8 cellular contexts compared by ENCODE assay signal in the genomic region with DNA sequence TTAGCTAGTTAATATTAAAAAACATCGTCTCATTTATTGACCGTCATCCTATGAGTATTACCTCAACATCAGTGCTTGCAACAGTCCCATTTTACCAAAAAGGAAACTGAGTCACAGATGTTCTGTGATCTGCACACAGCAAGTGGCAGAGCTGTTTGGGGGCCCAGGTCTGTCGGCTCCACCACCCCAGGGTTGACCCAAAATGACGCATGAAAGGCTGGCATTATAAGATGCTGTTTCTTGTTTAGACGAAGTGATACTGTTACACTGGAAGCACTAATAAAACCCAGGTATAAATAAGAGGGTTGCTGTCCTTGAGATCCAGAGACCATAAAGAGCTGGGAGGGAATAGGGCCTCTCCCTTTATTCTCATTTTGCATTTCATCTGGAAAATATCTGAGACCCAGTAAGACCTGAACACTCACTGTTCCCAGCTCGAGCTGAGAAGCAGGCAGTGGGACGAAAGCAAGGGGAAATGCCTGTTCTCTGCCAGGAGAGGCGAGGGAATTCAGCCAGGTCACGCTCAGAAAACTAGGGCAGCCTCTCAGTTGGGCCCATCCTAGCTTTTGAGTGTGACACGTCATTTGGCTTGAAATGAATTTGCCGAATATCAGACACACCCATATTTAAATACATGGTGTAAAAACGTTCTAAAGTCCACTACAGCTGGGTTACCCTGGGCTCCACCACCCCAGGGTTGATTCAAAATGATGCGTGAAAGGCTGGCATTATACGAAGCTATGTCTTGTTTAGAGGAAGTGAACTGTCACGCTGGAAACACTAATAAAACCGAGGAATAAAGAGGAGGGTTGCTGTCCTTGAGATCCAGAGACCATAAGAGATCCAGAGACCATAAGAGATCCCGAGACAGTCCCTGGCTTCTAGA. TPM values are rescaled to one million over a fixed set of nuclear protein-coding genes. Genes with fewer than 3 reads are reported as not detected.
DNase-seq lines count a peak whose midpoint lies in the region; ATAC-seq, FAIRE-seq and TF ChIP-seq lines count a peak whose summit lies in the region.

No MANE protein-coding gene starts in this region.

- H3K9me3 Mint-ChIP-seq in nephron progenitor cell = peaks cover 2% of the 10 kb centered on the region

- H3K4me1 ChIP-seq in DND-41 (ENCODE audit: insufficient read depth, low read length) (peaks cover 29% of the 10 kb centered on the region), OCI-LY7 (ENCODE audit: insufficient read depth, low read length, poor library complexity, severe bottlenecking) (peaks cover 74% of the 10 kb centered on the region), endothelial cell of umbilical vein (ENCODE audit: control insufficient read depth, extremely low read depth, insufficient read depth, low read length) (peaks cover 7% of the 10 kb centered on the region), prostate gland (replicated peaks) (no peaks in the 10 kb centered on the region)

- TF ChIP-seq POLR2A in endothelial cell of umbilical vein (IDR thresholded peaks at IDR 0.05; ENCODE audit: low read depth, low read length) (no peak), prostate gland (IDR thresholded peaks at IDR 0.05) (no peak)

- H3K9me2 ChIP-seq in OCI-LY7 (ENCODE audit: insufficient read depth, low read length) = no peaks in the 10 kb centered on the region

- WGBS in prostate gland = 61% methylated on average over 17 of the region's 17 CpGs

- H3K4me1 Mint-ChIP-seq in nephron progenitor cell = peaks cover 26% of the 10 kb centered on the region

- H3K27ac ChIP-seq in DND-41 (ENCODE audit: low read length) = no peak overlapping the region
- peak overlapping the region; percentile 99 for H3K27ac ChIP-seq in OCI-LY7 (ENCODE audit: low read depth, low read length, poor library complexity, severe bottlenecking)
- no peak overlapping the region for H3K27ac ChIP-seq in endothelial cell of umbilical vein (ENCODE audit: insufficient read depth, low read depth, low read length)
- peak overlapping the region in 1 of 2 donors; percentile 49 for H3K27ac ChIP-seq in prostate gland

- BruUV-seq in OCI-LY7 (replicated peaks; lab: Mats Ljungman, UMichigan) = TSS peak; percentile 65
- BruUV-seq in endothelial cell of umbilical vein (replicated peaks; lab: Mats Ljungman, UMichigan) = no TSS peak

- no peak overlapping the region for H2AFZ ChIP-seq in DND-41 (ENCODE audit: low read depth, low read length)
- no peak overlapping the region; the same call in 1 of the 2 replicates for H2AFZ ChIP-seq in OCI-LY7 (ENCODE audit: low read length)
- no peak overlapping the region for H2AFZ ChIP-seq in endothelial cell of umbilical vein (ENCODE audit: low read depth, low read length)

- ATAC-seq in DND-41 (ENCODE audit: insufficient read depth, low read depth) = no peak
- no peak for ATAC-seq in HG03159 (IDR thresholded peaks at IDR 0.05; ENCODE audit: unreplicated experiment)

- dilution Hi-C loops in endothelial cell of umbilical vein (cut with MboI; ENCODE audit: extremely low pct_ligation_motif_present, low sequenced_read_pairs) = no loop called here

- H3K36me3 ChIP-seq in DND-41 (ENCODE audit: insufficient read depth, low read length) (peaks cover 37% of the 10 kb centered on the region), OCI-LY7 (ENCODE audit: insufficient read depth, low read length) (peaks cover 43% of the 10 kb centered on the region), endothelial cell of umbilical vein (ENCODE audit: control insufficient read depth in 2 of 2, extremely low read depth in 1 of 2, insufficient read depth in 2 of 2, low read length in 2 of 2) (peaks cover 2 to 3% of the 10 kb centered on the region in 2 experiments), prostate gland (no peaks in the 10 kb centered on the region)

- DNase-seq in DND-41 (no peak), OCI-LY7 (ENCODE audit: low spot score) (no peak), endothelial cell of umbilical vein (ENCODE audit: low read depth, low spot score) (peak; percentile 18), nephron progenitor cell (no peak), OCI-M1 (lab: John Stamatoyannopoulos, UW) (no peak), NCI-H446 treated with DMSO at 0.1 percent for 48 hours (lab: John Stamatoyannopoulos, UW) (no peak), prostate gland (ENCODE audit: low spot score) (no peak)

- H3K27ac Mint-ChIP-seq in nephron progenitor cell = no peak overlapping the region

- H3K27me3 Mint-ChIP-seq in nephron progenitor cell (ENCODE audit: low read depth, poor library complexity) = peaks cover 9% of the 10 kb centered on the region

- H4K20me1 ChIP-seq in DND-41 (ENCODE audit: insufficient read depth, low read length) (peaks cover 13% of the 10 kb centered on the region; the same call in 1 of the 2 replicates), OCI-LY7 (ENCODE audit: insufficient read depth, low read length) (no peaks in the 10 kb centered on the region), endothelial cell of umbilical vein (replicated peaks; ENCODE audit: control insufficient read depth, extremely low read depth, insufficient read depth, low read length) (no peaks in the 10 kb centered on the region)

- no peak overlapping the region for H3K4me3 ChIP-seq in DND-41 (ENCODE audit: low read depth in 1 of 2, low read length in 2 of 2)
- H3K4me3 ChIP-seq in OCI-LY7 (ENCODE audit: low read depth, low read length, poor library complexity, severe bottlenecking) = peak overlapping the region; percentile 82
- peak overlapping the region in 1 of 3 experiments; percentile 66 for H3K4me3 ChIP-seq in endothelial cell of umbilical vein (replicated peaks in 1 of 3; ENCODE audit: insufficient read depth in 1 of 3, low read depth in 1 of 3, low read length in 3 of 3)
- H3K4me3 ChIP-seq in prostate gland = peak overlapping the region in 1 of 2 donors; percentile 65

- peaks cover 4% of the 10 kb centered on the region for H3K36me3 Mint-ChIP-seq in nephron progenitor cell (ENCODE audit: low read depth)

- CTCF ChIA-PET in OCI-LY7 (lab: Charles Lee; ENCODE audit: unreplicated experiment) = no interaction called here
- CTCF ChIA-PET in endothelial cell of umbilical vein (lab: Charles Lee) = interaction anchor here (1.1 to 1.8 kb wide), 4 partner anchors 9 to 26 kb away, joined by 3 to 5 read pairs (median 4); a partner anchor contains a TSS

- FAIRE-seq in endothelial cell of umbilical vein (lab: Jason Lieb, UNC) = peak; percentile 60

- no peaks in the 10 kb centered on the region for H3K9me3 ChIP-seq in DND-41 (ENCODE audit: insufficient read depth, low read length, severe bottlenecking)
- no peaks in the 10 kb centered on the region for H3K9me3 ChIP-seq in OCI-LY7 (ENCODE audit: low read length)
- H3K9me3 ChIP-seq in endothelial cell of umbilical vein (replicated peaks; ENCODE audit: control insufficient read depth, insufficient read depth, low read length) = no peaks in the 10 kb centered on the region
- H3K9me3 ChIP-seq in prostate gland = no peaks in the 10 kb centered on the region

- H3K4me2 ChIP-seq in DND-41 (ENCODE audit: insufficient read depth, low read length) (peak overlapping the region; percentile 94), OCI-LY7 (ENCODE audit: low read length) (peak overlapping the region; percentile 79), endothelial cell of umbilical vein (ENCODE audit: insufficient read depth, low read length) (peak overlapping the region; percentile 71)

- intact Hi-C loops in OCI-LY7 (cut with micrococcal nuclease; ENCODE audit: unreplicated experiment) (loop anchor here (5.0 to 10.0 kb wide), 2 partner anchors 235 to 362 kb away; a partner anchor contains a TSS), endothelial cell of umbilical vein (cut with micrococcal nuclease) (no loop called here), prostate gland (cut with DNase I) (no loop called here)

- H3K9me1 ChIP-seq in endothelial cell of umbilical vein (replicated peaks; ENCODE audit: control insufficient read depth, extremely low read depth, insufficient read depth, low read length) = no peaks in the 10 kb centered on the region

- H3K9ac ChIP-seq in DND-41 (ENCODE audit: low read depth, low read length) = no peak overlapping the region
- H3K9ac ChIP-seq in endothelial cell of umbilical vein (replicated peaks; ENCODE audit: extremely low read depth, insufficient read depth, low read length) = no peak overlapping the region

- H3K79me2 ChIP-seq in DND-41 (ENCODE audit: insufficient read depth, low read length) (0 out of 2 replicates have a peak, but pooled peaks cover 2% of the 10 kb centered on the region), OCI-LY7 (ENCODE audit: insufficient read depth, low read depth, low read length) (peaks cover 39% of the 10 kb centered on the region; the same call in 1 of the 2 replicates), endothelial cell of umbilical vein (ENCODE audit: control insufficient read depth, insufficient read depth, low read length) (no peaks in the 10 kb centered on the region)

- POLR2A ChIA-PET in OCI-LY7 (lab: Charles Lee) = interaction anchor here (1.2 to 6.4 kb wide), 6 partner anchors 8 to 31 kb away, joined by 4 to 64 read pairs (median 8); a partner anchor contains a TSS
- POLR2A ChIA-PET in endothelial cell of umbilical vein (lab: Charles Lee) = interaction anchor here (0.6 kb wide), 1 partner anchor 26 kb away, joined by 3 read pairs; no protein-coding TSS in a partner anchor

- no peaks in the 10 kb centered on the region for H3K27me3 ChIP-seq in DND-41 (ENCODE audit: insufficient read depth, low read length, poor library complexity)
- no peaks in the 10 kb centered on the region for H3K27me3 ChIP-seq in endothelial cell of umbilical vein (ENCODE audit: control insufficient read depth in 2 of 2, insufficient read depth in 2 of 2, low read length in 2 of 2)
- no peaks in the 10 kb centered on the region for H3K27me3 ChIP-seq in prostate gland (replicated peaks; ENCODE audit: insufficient read depth)

- no peak for TF ChIP-seq CTCF in DND-41 (IDR thresholded peaks at IDR 0.05; ENCODE audit: borderline replicate concordance, extremely low read depth, low read length, poor library complexity, severe bottlenecking)
- TF ChIP-seq CTCF in OCI-LY7 (conservative IDR thresholded peaks at IDR 0.05; ENCODE audit: low read length) = no peak
- TF ChIP-seq CTCF in endothelial cell of umbilical vein (IDR thresholded peaks at IDR 0.05; ENCODE audit: extremely low read depth in 1 of 2, insufficient read depth in 1 of 2, low read depth in 1 of 2, low read length in 2 of 2) = no peak
- no peak for TF ChIP-seq CTCF in nephron progenitor cell (IDR thresholded peaks at IDR 0.05)
- no peak for TF ChIP-seq CTCF in prostate gland (IDR thresholded peaks at IDR 0.05)

- peak overlapping the region; percentile 78 for H3K4me3 Mint-ChIP-seq in nephron progenitor cell

RNA-seq across cellular contexts. Expression of a gene that starts 1.4 kb away (rescaled TPM):
- 69.2 and 79.5 TPM in 2 replicates for total RNA-seq in OCI-LY7 (2014; rRNA removed; shearing (Covaris generic))
- total RNA-seq in OCI-LY7 (2022) = 101 and 108 TPM in 2 replicates
- total RNA-seq in endothelial cell of umbilical vein = 36.5 and 38.7 TPM in 2 replicates
- 39.4 and 44.5 TPM in 2 replicates for polyA plus RNA-seq in endothelial cell of umbilical vein
- 17.3 and 22.9 TPM in 2 replicates for polyA plus RNA-seq in endothelial cell of umbilical vein (2011; cell fraction: cytosol; rRNA removed)
- 379 and 383 TPM in 2 replicates for polyA plus RNA-seq in endothelial cell of umbilical vein (2011; cell fraction: nucleus; rRNA removed)
- polyA plus RNA-seq in endothelial cell of umbilical vein (2012) = 35.2 and 49.5 TPM in 2 replicates
- polyA minus RNA-seq in endothelial cell of umbilical vein = 35.4 and 40.4 TPM in 2 replicates
- polyA minus RNA-seq in endothelial cell of umbilical vein (2011; cell fraction: cytosol; rRNA and poly(A)+ RNA removed) = 2.5 TPM
- polyA minus RNA-seq in endothelial cell of umbilical vein (2011; cell fraction: nucleus; rRNA and poly(A)+ RNA removed) = 47.3 and 51.9 TPM in 2 replicates
- total RNA-seq in prostate gland = 10 to 100 TPM; 13.9 to 55.4 TPM

RNA-seq across cellular contexts. Expression of a gene that starts 16.4 kb away (rescaled TPM):
- total RNA-seq in OCI-LY7 (2014; rRNA removed; shearing (Covaris generic)) = 18.4 and 24.4 TPM in 2 replicates
- total RNA-seq in OCI-LY7 (2022) (14.3 and 15.9 TPM in 2 replicates), endothelial cell of umbilical vein (6.9 and 8.5 TPM in 2 replicates), prostate gland (10 to 100 TPM; 10.2 to 24.2 TPM)
- polyA plus RNA-seq in endothelial cell of umbilical vein = 10.0 and 11.5 TPM in 2 replicates
- polyA plus RNA-seq in endothelial cell of umbilical vein (2011; cell fraction: cytosol; rRNA removed) = 8.4 and 8.8 TPM in 2 replicates
- 18.3 and 25.6 TPM in 2 replicates for polyA plus RNA-seq in endothelial cell of umbilical vein (2011; cell fraction: nucleus; rRNA removed)
- polyA plus RNA-seq in endothelial cell of umbilical vein (2012) = 5.1 and 6.7 TPM in 2 replicates
- polyA minus RNA-seq in endothelial cell of umbilical vein = 12.1 and 16.6 TPM in 2 replicates
- 8.6 TPM for polyA minus RNA-seq in endothelial cell of umbilical vein (2011; cell fraction: cytosol; rRNA and poly(A)+ RNA removed)
- polyA minus RNA-seq in endothelial cell of umbilical vein (2011; cell fraction: nucleus; rRNA and poly(A)+ RNA removed) = 14.5 and 22.2 TPM in 2 replicates

RNA-seq across cellular contexts. Expression of a gene that starts 16.5 kb away (rescaled TPM):
- 0.15 and 1.6 TPM in 2 replicates for total RNA-seq in OCI-LY7 (2014; rRNA removed; shearing (Covaris generic))
- 1.3 and 1.7 TPM in 2 replicates for total RNA-seq in OCI-LY7 (2022)
- 0.25 and 0.33 TPM in 2 replicates for total RNA-seq in endothelial cell of umbilical vein
- 0.11 and 0.25 TPM in 2 replicates for polyA plus RNA-seq in endothelial cell of umbilical vein
- 0.23 and 0.32 TPM in 2 replicates for polyA plus RNA-seq in endothelial cell of umbilical vein (2011; cell fraction: cytosol; rRNA removed)
- 0.22 and 0.26 TPM in 2 replicates for polyA plus RNA-seq in endothelial cell of umbilical vein (2011; cell fraction: nucleus; rRNA removed)
- polyA plus RNA-seq in endothelial cell of umbilical vein (2012) = 0.14 and 0.19 TPM in 2 replicates
- 0.64 TPM in 1 of 2 replicates, not detected in the other for polyA minus RNA-seq in endothelial cell of umbilical vein
- not detected for polyA minus RNA-seq in endothelial cell of umbilical vein (2011; cell fraction: cytosol; rRNA and poly(A)+ RNA removed)
- not detected in 2 replicates for polyA minus RNA-seq in endothelial cell of umbilical vein (2011; cell fraction: nucleus; rRNA and poly(A)+ RNA removed)
- total RNA-seq in prostate gland = 1 to 10 TPM; 4.2 to 6.0 TPM

RNA-seq across cellular contexts. Expression of a gene that starts 26.1 kb away (rescaled TPM):
- 13.7 and 15.3 TPM in 2 replicates for total RNA-seq in OCI-LY7 (2014; rRNA removed; shearing (Covaris generic))
- total RNA-seq in OCI-LY7 (2022) (15.8 and 17.0 TPM in 2 replicates), endothelial cell of umbilical vein (6.2 and 6.4 TPM in 2 replicates), prostate gland (10 to 100 TPM in 1 of 2 donors, 1 to 10 TPM in 1; 8.2 to 12.8 TPM)
- 1.9 TPM in 2 replicates for polyA plus RNA-seq in endothelial cell of umbilical vein
- 2.3 TPM in 2 replicates for polyA plus RNA-seq in endothelial cell of umbilical vein (2011; cell fraction: cytosol; rRNA removed)
- polyA plus RNA-seq in endothelial cell of umbilical vein (2011; cell fraction: nucleus; rRNA removed) = 2.8 and 3.1 TPM in 2 replicates
- polyA plus RNA-seq in endothelial cell of umbilical vein (2012) = 3.2 and 3.9 TPM in 2 replicates
- polyA minus RNA-seq in endothelial cell of umbilical vein = 4.6 and 4.9 TPM in 2 replicates
- polyA minus RNA-seq in endothelial cell of umbilical vein (2011; cell fraction: cytosol; rRNA and poly(A)+ RNA removed) = 5.0 TPM
- polyA minus RNA-seq in endothelial cell of umbilical vein (2011; cell fraction: nucleus; rRNA and poly(A)+ RNA removed) = 2.4 and 3.4 TPM in 2 replicates
